In the genomic region with DNA sequence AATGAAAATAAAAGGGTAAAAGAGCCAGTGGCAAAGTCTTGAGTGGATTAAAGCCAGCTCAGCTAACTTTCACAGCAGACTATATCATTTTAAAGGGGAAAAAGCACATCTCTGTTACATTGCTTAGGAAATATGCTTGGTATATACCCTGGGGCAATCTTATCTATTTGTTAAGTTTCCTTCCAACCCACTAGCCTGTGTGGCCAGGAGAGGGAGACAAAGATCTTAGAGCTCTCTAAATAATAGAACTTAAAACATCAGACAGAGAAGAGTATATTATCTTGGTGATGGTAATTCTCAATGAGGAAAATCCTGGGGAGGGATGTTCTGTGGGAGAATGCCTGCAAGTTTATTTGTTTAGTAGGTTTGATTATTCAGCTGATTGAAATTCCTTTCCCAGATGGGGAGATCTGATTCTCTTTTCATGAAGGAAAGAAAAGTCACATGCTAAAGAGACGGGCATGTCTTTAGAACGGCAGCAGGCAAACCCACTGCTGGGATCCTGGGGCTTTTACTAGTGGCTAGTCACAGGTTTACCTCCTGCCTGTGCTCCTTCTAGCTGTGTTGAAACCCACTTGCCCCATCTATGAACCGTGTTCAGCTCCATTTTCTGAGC, we compare ENCODE assay signal across 9 cellular contexts. TPM values are rescaled to one million over a fixed set of nuclear protein-coding genes. Genes with fewer than 3 reads are reported as not detected.
DNase-seq lines count a peak whose midpoint lies in the region; ATAC-seq and TF ChIP-seq lines count a peak whose summit lies in the region.
"Had no signal": no experiment of that assay in that cellular context is flagged by ENCODE, and none has a peak within 500 bp of the region (broad histone marks: within the 10 kb centered on the region; RNA-seq: fewer than 3 reads in every experiment).

No MANE protein-coding gene starts in this region.

- no peak overlapping the region for H3K4me3 ChIP-seq in GM23248
- H3K4me3 ChIP-seq in esophagus squamous epithelium, result no peak overlapping the region
- no peak overlapping the region for H3K4me3 ChIP-seq in neural progenitor cell

- H3K4me1 Mint-ChIP-seq in CD14-positive monocyte, result peaks cover 13% of the 10 kb centered on the region
- no peaks in the 10 kb centered on the region for H3K4me1 Mint-ChIP-seq in activated CD4-positive, alpha-beta T cell treated with anti-CD3 and anti-CD28 coated beads, Interleukin-2, amount 10 ng/mL, durations not matched to agents 7 days and 5 days
- peaks cover 16% of the 10 kb centered on the region for H3K4me1 Mint-ChIP-seq in neural progenitor cell
- H3K4me1 Mint-ChIP-seq: IgD-negative memory B cell had no signal

- H3K79me2 ChIP-seq in GM23248 (ENCODE audit: insufficient read depth) (no peaks in the 10 kb centered on the region), neural progenitor cell (ENCODE audit: low read depth) (no peaks in the 10 kb centered on the region)

- H4K20me1 ChIP-seq in GM23248 (ENCODE audit: insufficient read depth) (no peaks in the 10 kb centered on the region), neural progenitor cell (ENCODE audit: low read depth) (no peaks in the 10 kb centered on the region)

- H3K9me3 ChIP-seq in GM23248 (ENCODE audit: low read depth) (no peaks in the 10 kb centered on the region), esophagus squamous epithelium (no peaks in the 10 kb centered on the region), neural progenitor cell (ENCODE audit: low read depth) (no peaks in the 10 kb centered on the region)

- POLR2A ChIA-PET in activated CD4-positive, alpha-beta T cell treated with anti-CD3 and anti-CD28 coated beads, Interleukin-2, amount 10 ng/mL, durations not matched to agents 7 days and 5 days (lab: Charles Lee), result no interaction called here

- H3K4me1 ChIP-seq in GM23248 (ENCODE audit: insufficient read depth), result peaks cover 5% of the 10 kb centered on the region; the same call in 1 of the 2 replicates
- no peaks in the 10 kb centered on the region for H3K4me1 ChIP-seq in esophagus squamous epithelium
- H3K4me1 ChIP-seq in neural progenitor cell, result peaks cover 22% of the 10 kb centered on the region

- H3K27ac ChIP-seq in GM23248 (no peak overlapping the region), esophagus squamous epithelium (no peak overlapping the region), neural progenitor cell (no peak overlapping the region)

- H3K27me3 ChIP-seq in GM23248 (replicated peaks; ENCODE audit: insufficient read depth) (no peaks in the 10 kb centered on the region), esophagus squamous epithelium (no peaks in the 10 kb centered on the region), neural progenitor cell (no peaks in the 10 kb centered on the region)

- TF ChIP-seq CTCF in CD14-positive monocyte (IDR thresholded peaks at IDR 0.05) (peak; percentile 69), esophagus squamous epithelium (IDR thresholded peaks at IDR 0.05) (peak in 5 of 6 experiments; percentile 55 to 76 (median 67)), neural progenitor cell (IDR thresholded peaks at IDR 0.05) (peak; percentile 75)

- 63 to 68% methylated on average over 3 of the region's 3 CpGs for WGBS in GM23248 (ENCODE audit: low coverage in 1 of 2, low lambda C conversion rate in 2 of 2, missing lambda C conversion rate in 2 of 2), 2 experiments
- 37 to 59% methylated on average over 3 of the region's 3 CpGs for WGBS in esophagus squamous epithelium, 2 donors

- no peak for TF ChIP-seq POLR2A in esophagus squamous epithelium (IDR thresholded peaks at IDR 0.05)

- H3K9ac ChIP-seq in GM23248 (no peak overlapping the region), neural progenitor cell (no peak overlapping the region)

- intact Hi-C loops in CD14-positive monocyte (cut with micrococcal nuclease), result no loop called here
- intact Hi-C loops in esophagus squamous epithelium (cut with DNase I), result no loop called here

- H3K36me3 Mint-ChIP-seq in CD14-positive monocyte (no peaks in the 10 kb centered on the region), neural progenitor cell (no peaks in the 10 kb centered on the region)
- H3K36me3 Mint-ChIP-seq in activated CD4-positive, alpha-beta T cell treated with anti-CD3 and anti-CD28 coated beads, Interleukin-2, amount 10 ng/mL, durations not matched to agents 7 days and 5 days (ENCODE audit: low read depth), result no peaks in the 10 kb centered on the region

- H3K9me2 ChIP-seq in GM23248 (ENCODE audit: insufficient read depth), result no peaks in the 10 kb centered on the region

- H3K36me3 ChIP-seq in GM23248 (ENCODE audit: low read depth) (no peaks in the 10 kb centered on the region), esophagus squamous epithelium (no peaks in the 10 kb centered on the region), neural progenitor cell (no peaks in the 10 kb centered on the region)

- CTCF ChIA-PET in activated CD4-positive, alpha-beta T cell treated with anti-CD3 and anti-CD28 coated beads, Interleukin-2, amount 10 ng/mL, durations not matched to agents 7 days and 5 days (lab: Charles Lee), result interaction anchor here (0.6 to 1.5 kb wide), 8 partner anchors 16 to 1370 kb away, joined by 3 to 9 read pairs (median 4); no protein-coding TSS in a partner anchor

- H3K4me3 Mint-ChIP-seq in CD14-positive monocyte, result no peak overlapping the region
- no peak overlapping the region for H3K4me3 Mint-ChIP-seq in activated CD4-positive, alpha-beta T cell treated with anti-CD3 and anti-CD28 coated beads, Interleukin-2, amount 10 ng/mL, durations not matched to agents 7 days and 5 days
- H3K4me3 Mint-ChIP-seq in neural progenitor cell, result no peak overlapping the region
- H3K4me3 Mint-ChIP-seq: IgD-negative memory B cell had no signal

- no peak overlapping the region for H3K4me2 ChIP-seq in GM23248 (ENCODE audit: unreplicated experiment)
- no peak overlapping the region for H3K4me2 ChIP-seq in neural progenitor cell

- H3K9me3 Mint-ChIP-seq in CD14-positive monocyte (peaks cover 0 to 2% (median 0%) of the 10 kb centered on the region in 7 donors), neural progenitor cell (no peaks in the 10 kb centered on the region)
- H3K9me3 Mint-ChIP-seq in activated CD4-positive, alpha-beta T cell treated with anti-CD3 and anti-CD28 coated beads, Interleukin-2, amount 10 ng/mL, durations not matched to agents 7 days and 5 days, result no peaks in the 10 kb centered on the region
- H3K9me3 Mint-ChIP-seq: IgD-negative memory B cell had no signal

- H3K27me3 Mint-ChIP-seq in CD14-positive monocyte (ENCODE audit: low read depth in 3 of 3), result peaks cover 0 to 5% (median 2%) of the 10 kb centered on the region in 3 donors
- H3K27me3 Mint-ChIP-seq in activated CD4-positive, alpha-beta T cell treated with anti-CD3 and anti-CD28 coated beads, Interleukin-2, amount 10 ng/mL, durations not matched to agents 7 days and 5 days, result peaks cover 11% of the 10 kb centered on the region
- H3K27me3 Mint-ChIP-seq in neural progenitor cell (ENCODE audit: insufficient read depth, low read depth), result peaks cover 2% of the 10 kb centered on the region

- in situ Hi-C loops in GM23248 (cut with MboI), result no loop called here

- no peak overlapping the region for H3K27ac Mint-ChIP-seq in CD14-positive monocyte
- H3K27ac Mint-ChIP-seq in activated CD4-positive, alpha-beta T cell treated with anti-CD3 and anti-CD28 coated beads, Interleukin-2, amount 10 ng/mL, durations not matched to agents 7 days and 5 days, result no peak overlapping the region
- no peak overlapping the region for H3K27ac Mint-ChIP-seq in neural progenitor cell
- H3K27ac Mint-ChIP-seq: IgD-negative memory B cell had no signal

- H2AFZ ChIP-seq in GM23248 (0 out of 2 replicates have a peak overlapping the region, but pooled peaks have one; percentile 1), neural progenitor cell (replicated peaks) (peak overlapping the region; percentile 83)

- no peak for DNase-seq in CD14-positive monocyte (ENCODE audit: low spot score)
- peak; percentile 93 for DNase-seq in GM23248
- DNase-seq in NCI-H2227 treated with DMSO at 0.1 percent for 48 hours (lab: John Stamatoyannopoulos, UW), result peak; percentile 46
- DNase-seq in activated CD4-positive, alpha-beta T cell treated with anti-CD3 and anti-CD28 coated beads, Interleukin-2, amount 10 ng/mL, durations not matched to agents 7 days and 5 days, result peak; percentile 65
- DNase-seq in esophagus squamous epithelium (lab: John Stamatoyannopoulos, UW), result no peak
- DNase-seq in neural progenitor cell (ENCODE audit: low spot score), result peak; percentile 70

- no peaks in the 10 kb centered on the region for H3F3A ChIP-seq in GM23248 (ENCODE audit: insufficient read depth)
- peaks cover 16% of the 10 kb centered on the region for H3F3A ChIP-seq in neural progenitor cell (ENCODE audit: low read depth)

- no peak for ATAC-seq in GM21515 (IDR thresholded peaks at IDR 0.05; ENCODE audit: unreplicated experiment)
- no peak for ATAC-seq in HG02571 (IDR thresholded peaks at IDR 0.05; ENCODE audit: unreplicated experiment)

RNA-seq across cellular contexts. Expression of a gene that starts 3.6 kb away (rescaled TPM):
- polyA plus RNA-seq in CD14-positive monocyte (under 1 TPM in 1 of 2 donors, not detected in 1; 0.27 TPM), GM23248 (2016; fragmentation: Nextera tagmentation; extraction: Ambion mirVana) (0.23 and 0.33 TPM in 2 replicates)
- not detected in 2 replicates for total RNA-seq in GM23248 (2014; rRNA removed; shearing (Covaris generic))
- total RNA-seq in activated CD4-positive, alpha-beta T cell treated with anti-CD3 and anti-CD28 coated beads, Interleukin-2, amount 10 ng/mL, durations not matched to agents 7 days and 5 days, result not detected
- total RNA-seq in esophagus squamous epithelium (not detected), neural progenitor cell (ENCODE audit: low replicate concordance) (0.19 TPM in 1 of 2 replicates, not detected in the other)
- polyA plus RNA-seq: IgD-negative memory B cell had no signal

RNA-seq across cellular contexts. Expression of a gene that starts 7.9 kb away (rescaled TPM):
- 10 to 100 TPM in 1 of 2 donors, 1 to 10 TPM in 1; 4.0 to 10.7 TPM for polyA plus RNA-seq in CD14-positive monocyte
- total RNA-seq in GM23248 (2014; rRNA removed; shearing (Covaris generic)), result 15.5 and 18.3 TPM in 2 replicates
- polyA plus RNA-seq in GM23248 (2016; fragmentation: Nextera tagmentation; extraction: Ambion mirVana), result 6.8 and 8.8 TPM in 2 replicates
- total RNA-seq in activated CD4-positive, alpha-beta T cell treated with anti-CD3 and anti-CD28 coated beads, Interleukin-2, amount 10 ng/mL, durations not matched to agents 7 days and 5 days, result 10 to 100 TPM; 17.7 to 21.1 TPM
- total RNA-seq in esophagus squamous epithelium, result 10 to 100 TPM in 1 of 4 donors, 1 to 10 TPM in 1, under 1 TPM in 2; 0.49 to 11.9 (median 4.0) TPM
- 4.8 and 18.1 TPM in 2 replicates for total RNA-seq in neural progenitor cell (ENCODE audit: low replicate concordance)

RNA-seq across cellular contexts. Expression of a gene that starts 56.3 kb away (rescaled TPM):
- polyA plus RNA-seq in CD14-positive monocyte (not detected), GM23248 (2016; fragmentation: Nextera tagmentation; extraction: Ambion mirVana) (not detected in 2 replicates)
- not detected in 2 replicates for total RNA-seq in GM23248 (2014; rRNA removed; shearing (Covaris generic))
- not detected for total RNA-seq in activated CD4-positive, alpha-beta T cell treated with anti-CD3 and anti-CD28 coated beads, Interleukin-2, amount 10 ng/mL, durations not matched to agents 7 days and 5 days
- total RNA-seq in esophagus squamous epithelium (not detected), neural progenitor cell (ENCODE audit: low replicate concordance) (not detected in 2 replicates)
- polyA plus RNA-seq: IgD-negative memory B cell had no signal

Comparison
In these comparisons a context has a peak if more than half of its experiments do, and no peak if none do; other contexts are left out.
1. DNase-seq: peak in GM23248 (single experiment), NCI-H2227 treated with DMSO at 0.1 percent for 48 hours (single experiment), activated CD4-positive, alpha-beta T cell treated with anti-CD3 and anti-CD28 coated beads, Interleukin-2, amount 10 ng/mL, durations not matched to agents 7 days and 5 days (single experiment) and neural progenitor cell (single experiment); none in CD14-positive monocyte (single experiment) and esophagus squamous epithelium (single experiment).
2. Peak in every context shown above with its lines, with median percentiles within 50 percentile points of each other: CTCF ChIP-seq.